11 cellular contexts compared by ENCODE assay signal in genomic region chr5:124652514-124652819, GRCh38.
DNase-seq lines count a peak whose midpoint lies in the region; ATAC-seq, FAIRE-seq and TF ChIP-seq lines count a peak whose summit lies in the region.
"Had no signal": no experiment of that assay in that cellular context is flagged by ENCODE, and none has a peak within 500 bp of the region (broad histone marks: within the 10 kb centered on the region; RNA-seq: fewer than 3 reads in every experiment).

No MANE protein-coding gene starts in this region.

- ATAC-seq in HepG2 (no peak), right lobe of liver (no peak), GM18505 (IDR thresholded peaks at IDR 0.05; ENCODE audit: unreplicated experiment) (no peak)
- ATAC-seq in naive thymus-derived CD4-positive, alpha-beta T cell = no peak

- H3K9me3 Mint-ChIP-seq in naive thymus-derived CD4-positive, alpha-beta T cell = peaks cover 0 to 5% (median 3%) of the 10 kb centered on the region in 11 donors

- CTCF ChIA-PET in HepG2 (lab: Yijun Ruan, JAX; ENCODE audit: low intra/inter-chr PET ratio, low total read pairs) = no interaction called here
- CTCF ChIA-PET in naive thymus-derived CD4-positive, alpha-beta T cell (lab: Charles Lee) = interaction anchor here (0.6 kb wide), 1 partner anchor 1039 kb away, joined by 3 read pairs; no protein-coding TSS in a partner anchor

- no peaks in the 10 kb centered on the region for H3K9me3 ChIP-seq in HepG2 (ENCODE audit: low read length)
- H3K9me3 ChIP-seq in right lobe of liver = no peaks in the 10 kb centered on the region
- H3K9me3 ChIP-seq in colonic mucosa = no peaks in the 10 kb centered on the region
- H3K9me3 ChIP-seq in naive thymus-derived CD4-positive, alpha-beta T cell (ENCODE audit: control insufficient read depth in 2 of 3, low read length in 3 of 3) = no peaks in the 10 kb centered on the region
- H3K9me3 ChIP-seq in thyroid gland = no peaks in the 10 kb centered on the region
- H3K9me3 ChIP-seq: vagina had no signal

- H3K79me2 ChIP-seq in HepG2 (ENCODE audit: insufficient read depth, low read length) = no peaks in the 10 kb centered on the region

- no peak for TF ChIP-seq RAD21 in HepG2 (CRISPR knock-in tag; IDR thresholded peaks at IDR 0.05)

- no peak overlapping the region for H3K4me2 ChIP-seq in HepG2 (ENCODE audit: low read depth, low read length)

- no peaks in the 10 kb centered on the region for H4K20me1 ChIP-seq in HepG2 (ENCODE audit: insufficient read depth, low read length)

- peaks cover 10 to 47% (median 34%) of the 10 kb centered on the region in 7 donors for H3K4me1 Mint-ChIP-seq in naive thymus-derived CD4-positive, alpha-beta T cell

- H3K27ac ChIP-seq in HepG2 (ENCODE audit: extremely low read length, insufficient read depth, low read length) (no peak overlapping the region), right lobe of liver (peak overlapping the region in 1 of 3 donors; percentile 24), colonic mucosa (peak overlapping the region; percentile 80), thyroid gland (no peak overlapping the region)
- H3K27ac ChIP-seq in naive thymus-derived CD4-positive, alpha-beta T cell (ENCODE audit: low read depth, low read length) = no peak overlapping the region

- FAIRE-seq in HepG2 (lab: Jason Lieb, UNC) = no peak

- H3K9ac ChIP-seq in HepG2 (ENCODE audit: insufficient read depth, low read depth, low read length) = no peak overlapping the region
- peak overlapping the region in 1 of 2 donors; percentile 85 for H3K9ac ChIP-seq in colonic mucosa (ENCODE audit: low read depth in 2 of 2, low read length in 2 of 2)

- H3K27ac Mint-ChIP-seq in naive thymus-derived CD4-positive, alpha-beta T cell = no peak overlapping the region

- TF ChIP-seq POLR2A in HepG2 (IDR thresholded peaks at IDR 0.05; ENCODE audit: insufficient read depth in 1 of 2, low read depth in 2 of 2, low read length in 2 of 2) (no peak), right lobe of liver (IDR thresholded peaks at IDR 0.05) (no peak), thyroid gland (IDR thresholded peaks at IDR 0.05) (no peak), GM18505 (IDR thresholded peaks at IDR 0.05; ENCODE audit: borderline replicate concordance, extremely low read depth, insufficient read depth, insufficient read length) (no peak)

- H3K36me3 ChIP-seq in HepG2 (replicated peaks in 1 of 2; ENCODE audit: control insufficient read depth in 1 of 2, insufficient read depth in 2 of 2, low read length in 2 of 2) (no peaks in the 10 kb centered on the region), right lobe of liver (no peaks in the 10 kb centered on the region), colonic mucosa (no peaks in the 10 kb centered on the region), thyroid gland (peaks cover 0 to 7% of the 10 kb centered on the region in 2 donors)
- no peaks in the 10 kb centered on the region for H3K36me3 ChIP-seq in naive thymus-derived CD4-positive, alpha-beta T cell (ENCODE audit: control insufficient read depth in 2 of 3, insufficient read depth in 3 of 3, low read length in 3 of 3)
- H3K36me3 ChIP-seq: vagina had no signal

- H2AFZ ChIP-seq in HepG2 (ENCODE audit: low read length) = no peak overlapping the region

- 63% methylated on average over 2 of the region's 2 CpGs for WGBS in HepG2 (ENCODE audit: low lambda C conversion rate)
- 60% methylated on average over 2 of the region's 2 CpGs for WGBS in right lobe of liver (ENCODE audit: insufficient coverage, low coverage, low lambda C conversion rate, missing lambda C conversion rate)
- WGBS in thyroid gland, 2 donors = 77 to 93% methylated on average over 2 of the region's 2 CpGs

- in situ Hi-C loops in HepG2 (cut with HindIII; ENCODE audit: extremely low pct_ligation_motif_present, low pct_unique_long_range_greater_than_20kb) = loop anchor here (25.0 kb wide), 1 partner anchor 365 kb away; no protein-coding TSS in a partner anchor
- in situ Hi-C loops in KBM-7 (cut with MboI; ENCODE audit: low pct_unique_long_range_greater_than_20kb, low sequenced_read_pairs) = no loop called here

- H3K4me1 ChIP-seq in HepG2 (ENCODE audit: insufficient read depth, low read length) = peaks cover 93% of the 10 kb centered on the region
- peaks cover 0 to 17% (median 2%) of the 10 kb centered on the region in 4 donors for H3K4me1 ChIP-seq in right lobe of liver
- H3K4me1 ChIP-seq in colonic mucosa = peaks cover 15% of the 10 kb centered on the region
- H3K4me1 ChIP-seq in naive thymus-derived CD4-positive, alpha-beta T cell (ENCODE audit: control insufficient read depth in 2 of 2, insufficient read depth in 2 of 2, low read length in 2 of 2) = peaks cover 4 to 21% of the 10 kb centered on the region in 2 donors
- H3K4me1 ChIP-seq in thyroid gland = peaks cover 53 to 60% of the 10 kb centered on the region in 2 donors

- H3K27me3 ChIP-seq in HepG2 (ENCODE audit: control insufficient read depth in 1 of 2, insufficient read depth in 2 of 2, low read length in 2 of 2) (no peaks in the 10 kb centered on the region), right lobe of liver (no peaks in the 10 kb centered on the region), colonic mucosa (no peaks in the 10 kb centered on the region), thyroid gland (no peaks in the 10 kb centered on the region)
- H3K27me3 ChIP-seq in naive thymus-derived CD4-positive, alpha-beta T cell (ENCODE audit: control insufficient read depth in 2 of 2, insufficient read depth in 2 of 2, low read length in 2 of 2) = peaks cover 0 to 19% of the 10 kb centered on the region in 2 donors
- H3K27me3 ChIP-seq: vagina had no signal

- DNase-seq in HepG2 (ENCODE audit: low spot score) (no peak), right lobe of liver (no peak), colonic mucosa (no peak), thyroid gland (no peak), KBM-7 (no peak)
- no peak for DNase-seq in naive thymus-derived CD4-positive, alpha-beta T cell
- DNase-seq in activated CD4-positive, alpha-beta T cell treated with anti-CD3 and anti-CD28 coated beads for 1 hour = no peak
- DNase-seq: activated naive CD4-positive, alpha-beta T cell; NCI-H748 treated with DMSO at 0.1 percent for 48 hours had no signal

- POLR2A ChIA-PET in HepG2 (lab: Yijun Ruan, JAX) = interaction anchor here (1.6 kb wide), 1 partner anchor 56 kb away, joined by 3 read pairs; no protein-coding TSS in a partner anchor
- POLR2A ChIA-PET in naive thymus-derived CD4-positive, alpha-beta T cell (lab: Charles Lee) = no interaction called here

- no TSS peak for BruUV-seq in HepG2 (replicated peaks; lab: Mats Ljungman, UMichigan)

- intact Hi-C loops in HepG2 (cut with micrococcal nuclease; ENCODE audit: unreplicated experiment) = no loop called here
- intact Hi-C loops in right lobe of liver (cut with DNase I) = no loop called here
- intact Hi-C loops in colonic mucosa (cut with DNase I) = no loop called here
- intact Hi-C loops in naive thymus-derived CD4-positive, alpha-beta T cell (cut with micrococcal nuclease) = loop anchor here in 1 of 2 donors (5.0 kb wide), 1 partner anchor 70 kb away; no protein-coding TSS in a partner anchor
- intact Hi-C loops in thyroid gland (cut with DNase I) = no loop called here

- H3K36me3 Mint-ChIP-seq in naive thymus-derived CD4-positive, alpha-beta T cell = peaks cover 0 to 9% (median 4%) of the 10 kb centered on the region in 5 donors

- TF ChIP-seq CTCF in HepG2 (CRISPR knock-in tag; IDR thresholded peaks at IDR 0.05) (no peak), right lobe of liver (IDR thresholded peaks at IDR 0.05) (no peak), colonic mucosa (IDR thresholded peaks at IDR 0.05) (no peak), thyroid gland (IDR thresholded peaks at IDR 0.05) (no peak)

- H3K4me3 Mint-ChIP-seq in naive thymus-derived CD4-positive, alpha-beta T cell = peak overlapping the region in 9 of 10 donors; percentile 32 to 81 (median 64)

- H3K4me3 ChIP-seq in HepG2 (replicated peaks in 1 of 3; ENCODE audit: insufficient read depth in 1 of 3, low read depth in 2 of 3, low read length in 3 of 3) = no peak overlapping the region
- no peak overlapping the region for H3K4me3 ChIP-seq in right lobe of liver
- no peak overlapping the region for H3K4me3 ChIP-seq in colonic mucosa
- H3K4me3 ChIP-seq in naive thymus-derived CD4-positive, alpha-beta T cell (ENCODE audit: low read length) = no peak overlapping the region
- H3K4me3 ChIP-seq in thyroid gland (replicated peaks in 1 of 3) = no peak overlapping the region

- TF ChIP-seq EP300 in HepG2 (IDR thresholded peaks at IDR 0.05; ENCODE audit: low read depth in 2 of 2, low read length in 2 of 2) = no peak
- no peak for TF ChIP-seq EP300 in HepG2 (CRISPR knock-in tag; IDR thresholded peaks at IDR 0.05; ENCODE audit: borderline replicate concordance)

- peaks cover 11 to 33% (median 15%) of the 10 kb centered on the region in 5 donors for H3K27me3 Mint-ChIP-seq in naive thymus-derived CD4-positive, alpha-beta T cell

TF ChIP-seq in HepG2, 621 proteins besides CTCF, POLR2A, EP300 and RAD21:
- TF ChIP-seq FOXA1 (IDR thresholded peaks at IDR 0.05) (no peak), FOXA1 (CRISPR knock-in tag; IDR thresholded peaks at IDR 0.05) (peak; percentile 39; the same call in 1 of the 2 replicates), FOXA3 (CRISPR knock-in tag; IDR thresholded peaks at IDR 0.05) (0 out of 2 replicates have a peak, but pooled peaks have one; percentile 18), ZSCAN31 (CRISPR knock-in tag; IDR thresholded peaks at IDR 0.05; ENCODE audit: low read depth) (no peak)
TF ChIP-seq in HepG2: peak in this region for 2.
